Comparison of ENCODE assay signal across 8 cellular contexts in the genomic region with DNA sequence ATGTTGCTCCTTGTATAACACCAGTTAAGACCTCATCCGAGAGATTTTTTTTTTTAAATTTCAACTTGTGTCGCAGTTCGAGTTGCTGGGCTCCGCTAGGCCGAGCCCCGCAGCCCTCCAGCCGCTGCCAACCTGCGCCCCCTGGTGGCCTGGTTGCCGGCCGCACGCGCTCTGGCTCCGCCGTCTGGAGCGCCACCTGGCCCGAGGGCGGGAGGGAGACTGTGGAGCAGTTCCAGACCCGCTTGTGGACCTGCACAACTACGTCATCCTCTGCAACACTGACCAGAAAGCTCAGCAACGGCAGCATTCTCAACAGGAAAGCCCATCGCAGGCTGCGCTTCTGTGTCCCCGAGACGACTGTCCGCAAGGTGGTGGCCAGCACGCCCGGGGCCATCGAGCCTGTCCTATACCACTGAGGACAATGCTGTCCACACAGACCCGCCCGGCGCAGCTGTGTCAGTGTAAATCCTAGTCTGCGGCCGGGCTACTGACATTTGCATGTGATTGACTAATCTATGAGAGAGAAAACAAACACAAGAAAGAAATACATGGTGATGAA. TPM values are rescaled to one million over a fixed set of nuclear protein-coding genes. Genes with fewer than 3 reads are reported as not detected.
DNase-seq lines count a peak whose midpoint lies in the region; ATAC-seq and TF ChIP-seq lines count a peak whose summit lies in the region.

No MANE protein-coding gene starts in this region.

- DNase-seq in GM10266 (ENCODE audit: extremely low spot score) (peak; percentile 81), NB4 (ENCODE audit: low read depth) (peak; percentile 81), T-helper 1 cell (peak; percentile 55 to 77 (median 74)), amniotic stem cell (lab: John Stamatoyannopoulos, UW) (peak; percentile 8), left ventricle myocardium inferior (peak; percentile 87), prostate gland (ENCODE audit: low spot score) (peak; percentile 63), ureter (ENCODE audit: low spot score) (peak; percentile 86)

- TF ChIP-seq POLR2A in NB4 (IDR thresholded peaks at IDR 0.05; ENCODE audit: extremely low read depth, insufficient read length): no peak
- TF ChIP-seq POLR2A in prostate gland (IDR thresholded peaks at IDR 0.05): no peak

- TF ChIP-seq CTCF in GM10266 (IDR thresholded peaks at IDR 0.05; ENCODE audit: control insufficient read depth, insufficient read depth, low read depth, missing control alignments) (peak; percentile 100), NB4 (IDR thresholded peaks at IDR 0.05; ENCODE audit: low read depth, low read length) (peak; percentile 94), left ventricle myocardium inferior (IDR thresholded peaks at IDR 0.05; ENCODE audit: borderline replicate concordance) (peak; percentile 98), prostate gland (IDR thresholded peaks at IDR 0.05) (peak; percentile 92 to 97 (median 94))

- intact Hi-C loops in left ventricle myocardium inferior (cut with micrococcal nuclease): no loop called here
- intact Hi-C loops in prostate gland (cut with DNase I): loop anchor here (10.0 kb wide), 1 partner anchor 110 kb away; a partner anchor contains a TSS

- 2% methylated on average over 24 of the region's 33 CpGs for WGBS in prostate gland

- H3K27me3 ChIP-seq in left ventricle myocardium inferior (ENCODE audit: low read depth) (no peaks in the 10 kb centered on the region), prostate gland (replicated peaks; ENCODE audit: insufficient read depth) (no peaks in the 10 kb centered on the region)

- no peak overlapping the region for H3K4me3 ChIP-seq in NB4 (ENCODE audit: low read depth, low read length)
- peak overlapping the region; percentile 62 for H3K4me3 ChIP-seq in left ventricle myocardium inferior
- H3K4me3 ChIP-seq in prostate gland: peak overlapping the region; percentile 11 to 27

- peak; percentile 99 for ATAC-seq in HG02571 (IDR thresholded peaks at IDR 0.05; ENCODE audit: unreplicated experiment)

- H3K9me3 ChIP-seq in left ventricle myocardium inferior (replicated peaks) (no peaks in the 10 kb centered on the region), prostate gland (no peaks in the 10 kb centered on the region)

- H3K4me1 ChIP-seq in left ventricle myocardium inferior: peaks cover 5% of the 10 kb centered on the region
- no peaks in the 10 kb centered on the region for H3K4me1 ChIP-seq in prostate gland (replicated peaks)

- H3K27ac ChIP-seq in left ventricle myocardium inferior (replicated peaks): no peak overlapping the region
- H3K27ac ChIP-seq in prostate gland: peak overlapping the region in 1 of 2 donors; percentile 10

- H3K36me3 ChIP-seq in left ventricle myocardium inferior (no peaks in the 10 kb centered on the region), prostate gland (no peaks in the 10 kb centered on the region)

RNA-seq across cellular contexts. Expression of a gene that starts 39.1 kb away (rescaled TPM):
- total RNA-seq in left ventricle myocardium inferior (not detected), prostate gland (under 1 TPM; 0.18 to 0.68 TPM), ureter (1.3 TPM)

Comparison
In these comparisons a context has a peak if more than half of its experiments do, and no peak if none do; other contexts are left out.
1. DNase-seq: peak in every context shown above with its lines; median percentile 87 in left ventricle myocardium inferior; 86 in ureter; 81 in GM10266; 81 in NB4; 74 in T-helper 1 cell; 63 in prostate gland; 8 in amniotic stem cell.